Comparison of ENCODE assay signal across 13 cellular contexts in genomic region chr4:149584703-149585102, GRCh38.
"Had no signal": no experiment of that assay in that cellular context is flagged by ENCODE, and none has a peak within 500 bp of the region (broad histone marks: within the 10 kb centered on the region; RNA-seq: fewer than 3 reads in every experiment).

No MANE protein-coding gene starts in this region.

- H3K27ac ChIP-seq: adrenal gland, esophagus squamous epithelium, lower lobe of right lung, psoas muscle, sigmoid colon had no signal

- H3K36me3 ChIP-seq: adrenal gland, esophagus squamous epithelium, lower lobe of right lung, sigmoid colon had no signal

- ATAC-seq: psoas muscle; stimulated activated memory B cell treated with anti-CD40 and anti-IgM and Interleukin-4, amounts not matched to agents 10 μg/mL and 1 μg/mL and 100 μg/mL, for 72 hours had no signal

- H3K4me3 ChIP-seq: adrenal gland, esophagus squamous epithelium, lower lobe of right lung, psoas muscle, sigmoid colon had no signal

- DNase-seq: activated CD4-positive, alpha-beta memory T cell treated with anti-CD3 and anti-CD28 coated beads, Interleukin-2, amount 10 ng/mL, durations not matched to agents 7 days and 5 days; activated CD4-positive, alpha-beta T cell treated with anti-CD3 and anti-CD28 coated beads for 4 hours; activated naive CD4-positive, alpha-beta T cell treated with anti-CD3 and anti-CD28 coated beads, Interleukin-2, amount 50 U/mL, for 16 hours; activated T-cell treated with anti-CD3 and anti-CD28 coated beads, Interleukin-2, amount 50 U/mL, for 24 hours; adrenal gland; cortex of kidney; effector CD4-positive, alpha-beta T cell; esophagus squamous epithelium; hippocampal formation; lower lobe of right lung; psoas muscle; sigmoid colon had no signal

- H3K9me3 ChIP-seq: adrenal gland, esophagus squamous epithelium, lower lobe of right lung had no signal
